11 cellular contexts compared by ENCODE assay signal in the genomic region with DNA sequence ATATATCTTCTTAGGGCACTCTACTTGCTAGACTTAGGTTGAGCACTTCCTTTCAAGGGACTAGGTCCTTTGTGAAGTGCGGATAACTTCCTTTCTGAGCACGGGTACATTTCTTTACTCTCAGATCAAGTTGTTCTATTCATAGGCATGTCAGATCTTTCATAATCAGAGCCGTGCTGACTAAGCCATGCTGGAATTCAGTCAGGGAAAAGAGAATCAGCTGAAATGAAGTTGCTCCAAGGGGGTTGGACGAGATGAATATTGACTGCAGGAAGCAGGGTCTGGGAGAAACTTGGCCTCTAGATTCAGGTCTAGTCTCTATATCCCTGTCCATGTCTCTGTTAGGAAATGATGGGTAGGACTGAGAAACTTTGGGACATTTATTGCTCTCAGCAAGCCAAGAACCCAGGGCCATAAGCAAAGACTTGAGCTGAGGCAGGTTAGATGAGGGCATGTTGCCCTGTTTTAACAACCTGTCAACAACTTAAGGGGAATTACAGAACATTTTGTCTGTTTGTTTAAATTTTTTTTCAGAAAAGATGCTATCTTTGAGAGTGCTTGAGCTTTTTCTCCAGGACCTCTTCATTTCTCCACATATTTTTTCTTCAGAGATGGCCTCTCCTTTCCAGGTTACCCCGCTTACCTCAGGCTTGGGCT. TPM values are rescaled to one million over a fixed set of nuclear protein-coding genes. Genes with fewer than 3 reads are reported as not detected.
A peak's percentile ranks its signal among the peaks of the same experiment; 100 is the strongest.
DNase-seq lines count a peak whose midpoint lies in the region; ATAC-seq and TF ChIP-seq lines count a peak whose summit lies in the region.
"Had no signal": no experiment of that assay in that cellular context is flagged by ENCODE, and none has a peak within 500 bp of the region (broad histone marks: within the 10 kb centered on the region; RNA-seq: fewer than 3 reads in every experiment).

No MANE protein-coding gene starts in this region.

- H3K27me3 Mint-ChIP-seq in stimulated activated naive CD8-positive, alpha-beta T cell treated with anti-CD3 and anti-CD28 coated beads, Interleukin-15, amount 100 ng/mL, for 72 hours, result peaks cover 18% of the 10 kb centered on the region

- no peak for TF ChIP-seq CTCF in heart left ventricle (IDR thresholded peaks at IDR 0.05)

- H3K36me3 ChIP-seq in heart left ventricle (no peaks in the 10 kb centered on the region), skeletal muscle satellite cell (ENCODE audit: insufficient read depth, low read length) (no peaks in the 10 kb centered on the region)

- no peak overlapping the region for H3K4me3 Mint-ChIP-seq in stimulated activated naive CD8-positive, alpha-beta T cell treated with anti-CD3 and anti-CD28 coated beads, Interleukin-15, amount 100 ng/mL, for 72 hours

- intact Hi-C loops in heart left ventricle (cut with DNase I), result no loop called here

- H3K27me3 ChIP-seq in heart left ventricle (no peaks in the 10 kb centered on the region), skeletal muscle satellite cell (ENCODE audit: control insufficient read depth, insufficient read depth, low read length) (no peaks in the 10 kb centered on the region)

- no peaks in the 10 kb centered on the region for H3K9me3 Mint-ChIP-seq in stimulated activated naive CD8-positive, alpha-beta T cell treated with anti-CD3 and anti-CD28 coated beads, Interleukin-15, amount 100 ng/mL, for 72 hours

- 26 to 33% (median 30%) methylated on average over 5 of the region's 5 CpGs for WGBS in heart left ventricle, 4 donors

- peak overlapping the region in 1 of 12 donors; percentile 41 for H3K27ac ChIP-seq in heart left ventricle
- H3K27ac ChIP-seq: SK-N-MC had no signal

- TF ChIP-seq POLR2A in heart left ventricle (IDR thresholded peaks at IDR 0.05), result no peak

- no peaks in the 10 kb centered on the region for H3K4me1 Mint-ChIP-seq in stimulated activated naive CD8-positive, alpha-beta T cell treated with anti-CD3 and anti-CD28 coated beads, Interleukin-15, amount 100 ng/mL, for 72 hours

- H3K9ac ChIP-seq in skeletal muscle satellite cell (ENCODE audit: low read depth, low read length), result peak overlapping the region; percentile 14

- H3K4me2 ChIP-seq in skeletal muscle satellite cell (ENCODE audit: low read length), result peak overlapping the region; percentile 46

- H3K9me3 ChIP-seq in heart left ventricle, result no peaks in the 10 kb centered on the region
- no peaks in the 10 kb centered on the region for H3K9me3 ChIP-seq in skeletal muscle satellite cell (replicated peaks; ENCODE audit: low read length)

- DNase-seq in H4 (ENCODE audit: low spot score) (peak; percentile 31), astrocyte of the hippocampus (ENCODE audit: low read depth, low spot score) (peak; percentile 77), heart left ventricle (no peak), NCI-H748 treated with DMSO at 0.1 percent for 48 hours (lab: John Stamatoyannopoulos, UW) (no peak), NCI-H69 (lab: John Stamatoyannopoulos, UW) (no peak)
- DNase-seq in stimulated activated naive CD8-positive, alpha-beta T cell treated with anti-CD3 and anti-CD28 coated beads, Interleukin-15, amount 100 ng/mL, for 72 hours, result no peak
- DNase-seq: GDM1, NCI-H187 had no signal

- peaks cover 0 to 14% (median 0%) of the 10 kb centered on the region in 12 donors for H3K4me1 ChIP-seq in heart left ventricle
- H3K4me1 ChIP-seq in skeletal muscle satellite cell (ENCODE audit: control insufficient read depth, insufficient read depth, low read length), result peaks cover 29% of the 10 kb centered on the region

- no peak overlapping the region for H3K27ac Mint-ChIP-seq in stimulated activated naive CD8-positive, alpha-beta T cell treated with anti-CD3 and anti-CD28 coated beads, Interleukin-15, amount 100 ng/mL, for 72 hours

- H3K4me3 ChIP-seq in heart left ventricle, result no peak overlapping the region
- H3K4me3 ChIP-seq in skeletal muscle satellite cell (ENCODE audit: low read length), result peak overlapping the region; percentile 21
- H3K4me3 ChIP-seq: SK-N-MC had no signal

- peak; percentile 47 to 90 (median 81) for ATAC-seq in heart left ventricle
- ATAC-seq in GM19452 (IDR thresholded peaks at IDR 0.05; ENCODE audit: unreplicated experiment), result no peak
- no peak for ATAC-seq in stimulated activated naive CD8-positive, alpha-beta T cell treated with anti-CD3 and anti-CD28 coated beads, Interleukin-15, amount 100 ng/mL, for 72 hours

RNA-seq across cellular contexts. Expression of a gene that starts 28.3 kb away (rescaled TPM):
- total RNA-seq in H4 (2014; rRNA removed; shearing (Covaris generic)), result 0.91 TPM in 1 of 2 replicates, not detected in the other
- 1 to 10 TPM in 7 of 9 donors, under 1 TPM in 2; 0.27 to 9.1 (median 1.9) TPM for total RNA-seq in heart left ventricle
- polyA plus RNA-seq in heart left ventricle, result 10 to 100 TPM in 1 of 2 donors, 1 to 10 TPM in 1; 1.6 to 49.6 TPM
- total RNA-seq in skeletal muscle satellite cell (2012; rRNA removed), result 6.1 and 8.3 TPM in 2 replicates

Comparison
In these comparisons a context has a peak if more than half of its experiments do, and no peak if none do; other contexts are left out.
1. DNase-seq: peak in H4 (single experiment) and astrocyte of the hippocampus (single experiment); none in heart left ventricle (0 of 5), stimulated activated naive CD8-positive, alpha-beta T cell treated with anti-CD3 and anti-CD28 coated beads, Interleukin-15, amount 100 ng/mL, for 72 hours (0 of 2), NCI-H748 treated with DMSO at 0.1 percent for 48 hours (single experiment) and NCI-H69 (single experiment).
2. ATAC-seq: peak in heart left ventricle (4 of 4); none in GM19452 (single experiment) and stimulated activated naive CD8-positive, alpha-beta T cell treated with anti-CD3 and anti-CD28 coated beads, Interleukin-15, amount 100 ng/mL, for 72 hours (single experiment).